11 cellular contexts compared by ENCODE assay signal in the genomic region with DNA sequence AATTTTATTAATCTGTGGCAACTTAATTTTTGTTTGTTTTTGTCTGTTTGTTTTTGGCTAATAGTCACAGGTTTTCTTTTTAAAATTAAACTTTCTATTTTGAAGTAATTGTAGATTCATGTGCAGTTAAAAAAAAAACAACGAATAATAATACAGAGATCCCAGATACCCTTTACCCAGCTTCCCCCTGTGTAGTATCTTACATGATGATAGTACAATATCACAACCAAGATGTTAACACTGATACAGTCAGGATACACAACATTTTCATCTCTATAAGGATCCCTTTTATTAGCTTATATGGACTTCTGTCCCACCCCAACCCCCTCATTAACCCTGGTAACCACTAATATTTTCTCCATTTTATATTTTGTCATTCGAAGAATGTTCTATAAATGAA.
"Had no signal": no experiment of that assay in that cellular context is flagged by ENCODE, and none has a peak within 500 bp of the region (broad histone marks: within the 10 kb centered on the region; RNA-seq: fewer than 3 reads in every experiment).

No MANE protein-coding gene starts in this region.

- DNase-seq: KG1, NCI-H1092 treated with DMSO at 0.1 percent for 48 hours, NCI-H187, NCI-H2029, NCI-H2171, NCI-H226, NCI-H510A, NCI-H524 treated with DMSO at 0.1 percent for 48 hours, NCI-H774, SHP77 had no signal

- H3K27ac ChIP-seq: RWPE1 had no signal
